Comparison of ENCODE assay signal across 10 cellular contexts in the genomic region with DNA sequence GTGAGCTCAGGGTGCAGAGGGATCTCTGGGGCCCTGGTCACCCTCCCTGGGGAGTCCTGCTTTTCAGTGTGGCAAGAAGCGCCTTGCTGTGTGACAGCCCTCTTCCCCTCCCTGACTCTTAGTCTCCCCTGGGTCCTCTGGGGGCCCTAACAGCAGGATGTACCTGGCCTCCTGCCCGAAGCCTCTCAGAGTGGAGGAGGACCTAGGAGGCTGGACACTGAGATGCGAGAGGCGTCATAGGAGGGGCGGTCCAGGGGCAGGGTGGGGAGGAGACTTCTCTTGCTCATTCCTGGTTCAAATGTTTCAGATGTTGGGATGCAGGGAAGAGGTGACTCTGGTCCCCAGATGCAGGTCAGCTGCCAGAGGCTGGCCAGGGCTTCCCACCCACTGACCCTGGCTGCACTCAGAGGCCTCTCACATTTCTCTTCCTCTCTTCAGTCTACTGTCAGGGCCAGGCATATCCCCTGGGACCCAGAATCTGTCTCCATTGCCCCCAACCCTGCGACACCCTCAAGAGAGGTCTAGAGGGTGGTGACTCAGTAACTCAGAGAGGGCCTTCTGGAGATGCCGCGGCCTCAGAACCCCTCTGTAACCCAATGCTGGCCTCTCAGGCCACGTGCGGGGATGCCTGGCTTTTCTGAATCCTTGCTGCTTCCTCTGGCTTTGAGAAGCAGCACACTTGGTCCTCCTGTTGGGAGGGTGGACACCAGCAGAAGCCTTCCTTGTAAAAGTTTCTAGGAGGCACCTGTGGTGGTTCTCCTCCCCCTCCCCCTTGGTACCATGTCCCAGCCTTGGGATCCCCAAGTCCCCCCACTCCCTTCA. TPM values are rescaled to one million over a fixed set of nuclear protein-coding genes. Genes with fewer than 3 reads are reported as not detected.
DNase-seq lines count a peak whose midpoint lies in the region; ATAC-seq, FAIRE-seq and TF ChIP-seq lines count a peak whose summit lies in the region.
"Had no signal": no experiment of that assay in that cellular context is flagged by ENCODE, and none has a peak within 500 bp of the region (broad histone marks: within the 10 kb centered on the region; RNA-seq: fewer than 3 reads in every experiment).

No MANE protein-coding gene starts in this region.

- 81 to 82% methylated on average over 4 to 10 of the region's 10 CpGs for WGBS in body of pancreas, 2 donors

- H3K4me3 Mint-ChIP-seq in stimulated activated memory B cell treated with anti-CD40 and anti-IgM and Interleukin-4, amounts not matched to agents 10 μg/mL and 1 μg/mL and 100 μg/mL, for 72 hours: no peak overlapping the region
- H3K4me3 Mint-ChIP-seq: activated CD4-positive, alpha-beta memory T cell treated with anti-CD3 and anti-CD28 coated beads, Interleukin-2, amount 10 ng/mL, durations not matched to agents 7 days and 5 days had no signal

- peak; percentile 43 for ATAC-seq in body of pancreas
- ATAC-seq in stimulated activated memory B cell treated with anti-CD40 and anti-IgM and Interleukin-4, amounts not matched to agents 10 μg/mL and 1 μg/mL and 100 μg/mL, for 72 hours: peak; percentile 32
- no peak for ATAC-seq in GM18520 (IDR thresholded peaks at IDR 0.05; ENCODE audit: unreplicated experiment)
- ATAC-seq: foreskin keratinocyte had no signal

- H3K36me3 Mint-ChIP-seq in stimulated activated memory B cell treated with anti-CD40 and anti-IgM and Interleukin-4, amounts not matched to agents 10 μg/mL and 1 μg/mL and 100 μg/mL, for 72 hours: no peaks in the 10 kb centered on the region

- no peak for TF ChIP-seq POLR2A in body of pancreas (IDR thresholded peaks at IDR 0.05)

- H3K4me1 ChIP-seq in body of pancreas: peaks cover 31% of the 10 kb centered on the region
- H3K4me1 ChIP-seq in kidney (ENCODE audit: control insufficient read depth in 1 of 2, insufficient read depth in 1 of 2, low read depth in 1 of 2, low read length in 2 of 2): peaks cover 3 to 16% of the 10 kb centered on the region in 2 donors

- no peak overlapping the region for H3K9ac ChIP-seq in kidney (ENCODE audit: low read length in 2 of 2)

- DNase-seq in HCEC 1CT (peak; percentile 79), body of pancreas (peak in 3 of 4 donors; percentile 44 to 55 (median 55)), kidney (peak; percentile 92), HPDE6-E6E7 (ENCODE audit: extremely low spot score) (no peak), HK-2 (ENCODE audit: unreplicated experiment) (no peak)
- DNase-seq in stimulated activated CD4-positive, alpha-beta T cell treated with anti-CD3 and anti-CD28 coated beads, Interleukin-2, amount 100 ng/mL, for 48 hours: no peak
- DNase-seq: activated CD4-positive, alpha-beta memory T cell treated with anti-CD3 and anti-CD28 coated beads, Interleukin-2, amount 10 ng/mL, durations not matched to agents 7 days and 5 days had no signal

- peaks cover 6% of the 10 kb centered on the region for H3K4me1 Mint-ChIP-seq in stimulated activated memory B cell treated with anti-CD40 and anti-IgM and Interleukin-4, amounts not matched to agents 10 μg/mL and 1 μg/mL and 100 μg/mL, for 72 hours
- H3K4me1 Mint-ChIP-seq: activated CD4-positive, alpha-beta memory T cell treated with anti-CD3 and anti-CD28 coated beads, Interleukin-2, amount 10 ng/mL, durations not matched to agents 7 days and 5 days had no signal

- H3K4me3 ChIP-seq in body of pancreas: no peak overlapping the region
- H3K4me3 ChIP-seq in kidney (ENCODE audit: low read length in 2 of 2): no peak overlapping the region

- TF ChIP-seq CTCF in body of pancreas (IDR thresholded peaks at IDR 0.05): no peak
- TF ChIP-seq CTCF in kidney (IDR thresholded peaks at IDR 0.05; ENCODE audit: borderline replicate concordance, extremely low read depth, insufficient read depth): no peak

- H3K27ac ChIP-seq in body of pancreas: peak overlapping the region; percentile 35 to 64 (median 50)
- H3K27ac ChIP-seq in kidney (ENCODE audit: low read depth in 2 of 2, low read length in 2 of 2): peak overlapping the region; percentile 37 to 57
- H3K27ac ChIP-seq: foreskin keratinocyte had no signal

- no peak for FAIRE-seq in kidney (lab: Jason Lieb, UNC)

- H3K9me3 Mint-ChIP-seq in stimulated activated memory B cell treated with anti-CD40 and anti-IgM and Interleukin-4, amounts not matched to agents 10 μg/mL and 1 μg/mL and 100 μg/mL, for 72 hours: no peaks in the 10 kb centered on the region
- H3K9me3 Mint-ChIP-seq: activated CD4-positive, alpha-beta memory T cell treated with anti-CD3 and anti-CD28 coated beads, Interleukin-2, amount 10 ng/mL, durations not matched to agents 7 days and 5 days had no signal

- H3K27me3 Mint-ChIP-seq in stimulated activated memory B cell treated with anti-CD40 and anti-IgM and Interleukin-4, amounts not matched to agents 10 μg/mL and 1 μg/mL and 100 μg/mL, for 72 hours: peaks cover 9% of the 10 kb centered on the region
- H3K27me3 Mint-ChIP-seq: activated CD4-positive, alpha-beta memory T cell treated with anti-CD3 and anti-CD28 coated beads, Interleukin-2, amount 10 ng/mL, durations not matched to agents 7 days and 5 days had no signal

- no peaks in the 10 kb centered on the region for H3K36me3 ChIP-seq in body of pancreas (replicated peaks in 1 of 2; ENCODE audit: insufficient read depth in 1 of 2, low read depth in 2 of 2)
- no peaks in the 10 kb centered on the region for H3K36me3 ChIP-seq in kidney (ENCODE audit: control insufficient read depth in 1 of 2, insufficient read depth in 2 of 2, low read length in 2 of 2)

- H3K9me3 ChIP-seq in body of pancreas (no peaks in the 10 kb centered on the region), kidney (ENCODE audit: control insufficient read depth in 1 of 2, low read length in 2 of 2) (no peaks in the 10 kb centered on the region)

- intact Hi-C loops in body of pancreas (cut with DNase I): no loop called here
- intact Hi-C loops in kidney (cut with DNase I): no loop called here

- no peaks in the 10 kb centered on the region for H3K27me3 ChIP-seq in body of pancreas
- H3K27me3 ChIP-seq: foreskin keratinocyte had no signal

- H3K27ac Mint-ChIP-seq in stimulated activated memory B cell treated with anti-CD40 and anti-IgM and Interleukin-4, amounts not matched to agents 10 μg/mL and 1 μg/mL and 100 μg/mL, for 72 hours: no peak overlapping the region
- H3K27ac Mint-ChIP-seq: activated CD4-positive, alpha-beta memory T cell treated with anti-CD3 and anti-CD28 coated beads, Interleukin-2, amount 10 ng/mL, durations not matched to agents 7 days and 5 days had no signal

RNA-seq across cellular contexts. Expression of a gene that starts 25.9 kb away (rescaled TPM):
- 10 to 100 TPM; 19.8 to 21.8 TPM for total RNA-seq in body of pancreas
- total RNA-seq in kidney: 20.2 TPM
- polyA plus RNA-seq in kidney (ENCODE audit: insufficient read depth, low read depth, low replicate concordance): 14.2 TPM

RNA-seq across cellular contexts. Expression of a gene that starts 33.6 kb away (rescaled TPM):
- total RNA-seq in body of pancreas (10 to 100 TPM; 43.1 to 66.6 TPM), kidney (52.0 TPM)
- 95.0 TPM for polyA plus RNA-seq in kidney (ENCODE audit: insufficient read depth, low read depth, low replicate concordance)

RNA-seq across cellular contexts. Expression of a gene that starts 39.0 kb away (rescaled TPM):
- total RNA-seq in body of pancreas: 10 to 100 TPM in 1 of 2 donors, 1 to 10 TPM in 1; 3.1 to 13.8 TPM
- 30.7 TPM for total RNA-seq in kidney
- 4.4 TPM for polyA plus RNA-seq in kidney (ENCODE audit: insufficient read depth, low read depth, low replicate concordance)
- total RNA-seq: activated CD4-positive, alpha-beta memory T cell treated with anti-CD3 and anti-CD28 coated beads, Interleukin-2, amount 10 ng/mL, durations not matched to agents 7 days and 5 days had no signal

RNA-seq across cellular contexts. Expression of a gene that starts 48.1 kb away (rescaled TPM):
- 10 to 100 TPM in 1 of 2 donors, 1 to 10 TPM in 1; 7.0 to 11.2 TPM for total RNA-seq in body of pancreas
- total RNA-seq in kidney: 24.1 TPM
- 37.4 TPM for polyA plus RNA-seq in kidney (ENCODE audit: insufficient read depth, low read depth, low replicate concordance)

Comparison
In these comparisons a context has a peak if more than half of its experiments do, and no peak if none do; other contexts are left out.
1. DNase-seq: peak in HCEC 1CT (single experiment), body of pancreas (3 of 4) and kidney (single experiment); none in stimulated activated CD4-positive, alpha-beta T cell treated with anti-CD3 and anti-CD28 coated beads, Interleukin-2, amount 100 ng/mL, for 48 hours (0 of 2), HPDE6-E6E7 (single experiment) and HK-2 (single experiment).